Comparison of ENCODE assay signal across 2 cellular contexts in genomic region chr15:29778382-29778781, GRCh38.
TF ChIP-seq lines count a peak whose summit lies in the region.

No MANE protein-coding gene starts in this region.

TF ChIP-seq in GM23338, 12 proteins besides CTCF, POLR2A, EP300 and RAD21:
- TF ChIP-seq, protein P1, sequence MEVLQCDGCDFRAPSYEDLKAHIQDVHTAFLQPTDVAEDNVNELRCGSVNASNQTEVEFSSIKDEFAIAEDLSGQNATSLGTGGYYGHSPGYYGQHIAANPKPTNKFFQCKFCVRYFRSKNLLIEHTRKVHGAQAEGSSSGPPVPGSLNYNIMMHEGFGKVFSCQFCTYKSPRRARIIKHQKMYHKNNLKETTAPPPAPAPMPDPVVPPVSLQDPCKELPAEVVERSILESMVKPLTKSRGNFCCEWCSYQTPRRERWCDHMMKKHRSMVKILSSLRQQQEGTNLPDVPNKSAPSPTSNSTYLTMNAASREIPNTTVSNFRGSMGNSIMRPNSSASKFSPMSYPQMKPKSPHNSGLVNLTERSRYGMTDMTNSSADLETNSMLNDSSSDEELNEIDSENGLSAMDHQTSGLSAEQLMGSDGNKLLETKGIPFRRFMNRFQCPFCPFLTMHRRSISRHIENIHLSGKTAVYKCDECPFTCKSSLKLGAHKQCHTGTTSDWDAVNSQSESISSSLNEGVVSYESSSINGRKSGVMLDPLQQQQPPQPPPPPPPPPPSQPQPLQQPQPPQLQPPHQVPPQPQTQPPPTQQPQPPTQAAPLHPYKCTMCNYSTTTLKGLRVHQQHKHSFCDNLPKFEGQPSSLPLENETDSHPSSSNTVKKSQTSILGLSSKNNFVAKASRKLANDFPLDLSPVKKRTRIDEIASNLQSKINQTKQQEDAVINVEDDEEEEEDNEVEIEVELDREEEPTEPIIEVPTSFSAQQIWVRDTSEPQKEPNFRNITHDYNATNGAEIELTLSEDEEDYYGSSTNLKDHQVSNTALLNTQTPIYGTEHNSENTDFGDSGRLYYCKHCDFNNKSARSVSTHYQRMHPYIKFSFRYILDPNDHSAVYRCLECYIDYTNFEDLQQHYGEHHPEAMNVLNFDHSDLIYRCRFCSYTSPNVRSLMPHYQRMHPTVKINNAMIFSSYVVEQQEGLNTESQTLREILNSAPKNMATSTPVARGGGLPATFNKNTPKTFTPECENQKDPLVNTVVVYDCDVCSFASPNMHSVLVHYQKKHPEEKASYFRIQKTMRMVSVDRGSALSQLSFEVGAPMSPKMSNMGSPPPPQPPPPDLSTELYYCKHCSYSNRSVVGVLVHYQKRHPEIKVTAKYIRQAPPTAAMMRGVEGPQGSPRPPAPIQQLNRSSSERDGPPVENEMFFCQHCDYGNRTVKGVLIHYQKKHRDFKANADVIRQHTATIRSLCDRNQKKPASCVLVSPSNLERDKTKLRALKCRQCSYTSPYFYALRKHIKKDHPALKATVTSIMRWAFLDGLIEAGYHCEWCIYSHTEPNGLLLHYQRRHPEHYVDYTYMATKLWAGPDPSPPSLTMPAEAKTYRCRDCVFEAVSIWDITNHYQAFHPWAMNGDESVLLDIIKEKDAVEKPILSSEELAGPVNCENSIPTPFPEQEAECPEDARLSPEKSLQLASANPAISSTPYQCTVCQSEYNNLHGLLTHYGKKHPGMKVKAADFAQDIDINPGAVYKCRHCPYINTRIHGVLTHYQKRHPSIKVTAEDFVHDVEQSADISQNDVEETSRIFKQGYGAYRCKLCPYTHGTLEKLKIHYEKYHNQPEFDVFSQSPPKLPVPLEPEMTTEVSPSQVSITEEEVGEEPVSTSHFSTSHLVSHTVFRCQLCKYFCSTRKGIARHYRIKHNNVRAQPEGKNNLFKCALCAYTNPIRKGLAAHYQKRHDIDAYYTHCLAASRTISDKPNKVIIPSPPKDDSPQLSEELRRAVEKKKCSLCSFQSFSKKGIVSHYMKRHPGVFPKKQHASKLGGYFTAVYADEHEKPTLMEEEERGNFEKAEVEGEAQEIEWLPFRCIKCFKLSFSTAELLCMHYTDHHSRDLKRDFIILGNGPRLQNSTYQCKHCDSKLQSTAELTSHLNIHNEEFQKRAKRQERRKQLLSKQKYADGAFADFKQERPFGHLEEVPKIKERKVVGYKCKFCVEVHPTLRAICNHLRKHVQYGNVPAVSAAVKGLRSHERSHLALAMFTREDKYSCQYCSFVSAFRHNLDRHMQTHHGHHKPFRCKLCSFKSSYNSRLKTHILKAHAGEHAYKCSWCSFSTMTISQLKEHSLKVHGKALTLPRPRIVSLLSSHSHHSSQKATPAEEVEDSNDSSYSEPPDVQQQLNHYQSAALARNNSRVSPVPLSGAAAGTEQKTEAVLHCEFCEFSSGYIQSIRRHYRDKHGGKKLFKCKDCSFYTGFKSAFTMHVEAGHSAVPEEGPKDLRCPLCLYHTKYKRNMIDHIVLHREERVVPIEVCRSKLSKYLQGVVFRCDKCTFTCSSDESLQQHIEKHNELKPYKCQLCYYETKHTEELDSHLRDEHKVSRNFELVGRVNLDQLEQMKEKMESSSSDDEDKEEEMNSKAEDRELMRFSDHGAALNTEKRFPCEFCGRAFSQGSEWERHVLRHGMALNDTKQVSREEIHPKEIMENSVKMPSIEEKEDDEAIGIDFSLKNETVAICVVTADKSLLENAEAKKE (CRISPR knock-in tag; IDR thresholded peaks at IDR 0.05), result no peak

TF ChIP-seq in WTC11, 78 proteins besides CTCF, POLR2A, EP300 and RAD21 (continued from another document):
- TF ChIP-seq, protein P2, sequence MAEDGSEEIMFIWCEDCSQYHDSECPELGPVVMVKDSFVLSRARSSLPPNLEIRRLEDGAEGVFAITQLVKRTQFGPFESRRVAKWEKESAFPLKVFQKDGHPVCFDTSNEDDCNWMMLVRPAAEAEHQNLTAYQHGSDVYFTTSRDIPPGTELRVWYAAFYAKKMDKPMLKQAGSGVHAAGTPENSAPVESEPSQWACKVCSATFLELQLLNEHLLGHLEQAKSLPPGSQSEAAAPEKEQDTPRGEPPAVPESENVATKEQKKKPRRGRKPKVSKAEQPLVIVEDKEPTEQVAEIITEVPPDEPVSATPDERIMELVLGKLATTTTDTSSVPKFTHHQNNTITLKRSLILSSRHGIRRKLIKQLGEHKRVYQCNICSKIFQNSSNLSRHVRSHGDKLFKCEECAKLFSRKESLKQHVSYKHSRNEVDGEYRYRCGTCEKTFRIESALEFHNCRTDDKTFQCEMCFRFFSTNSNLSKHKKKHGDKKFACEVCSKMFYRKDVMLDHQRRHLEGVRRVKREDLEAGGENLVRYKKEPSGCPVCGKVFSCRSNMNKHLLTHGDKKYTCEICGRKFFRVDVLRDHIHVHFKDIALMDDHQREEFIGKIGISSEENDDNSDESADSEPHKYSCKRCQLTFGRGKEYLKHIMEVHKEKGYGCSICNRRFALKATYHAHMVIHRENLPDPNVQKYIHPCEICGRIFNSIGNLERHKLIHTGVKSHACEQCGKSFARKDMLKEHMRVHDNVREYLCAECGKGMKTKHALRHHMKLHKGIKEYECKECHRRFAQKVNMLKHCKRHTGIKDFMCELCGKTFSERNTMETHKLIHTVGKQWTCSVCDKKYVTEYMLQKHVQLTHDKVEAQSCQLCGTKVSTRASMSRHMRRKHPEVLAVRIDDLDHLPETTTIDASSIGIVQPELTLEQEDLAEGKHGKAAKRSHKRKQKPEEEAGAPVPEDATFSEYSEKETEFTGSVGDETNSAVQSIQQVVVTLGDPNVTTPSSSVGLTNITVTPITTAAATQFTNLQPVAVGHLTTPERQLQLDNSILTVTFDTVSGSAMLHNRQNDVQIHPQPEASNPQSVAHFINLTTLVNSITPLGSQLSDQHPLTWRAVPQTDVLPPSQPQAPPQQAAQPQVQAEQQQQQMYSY (CRISPR knock-in tag; IDR thresholded peaks at IDR 0.05), result no peak
- no peak for TF ChIP-seq TCF7 (CRISPR knock-in tag; IDR thresholded peaks at IDR 0.05; ENCODE audit: low read depth)
